In the genomic region with DNA sequence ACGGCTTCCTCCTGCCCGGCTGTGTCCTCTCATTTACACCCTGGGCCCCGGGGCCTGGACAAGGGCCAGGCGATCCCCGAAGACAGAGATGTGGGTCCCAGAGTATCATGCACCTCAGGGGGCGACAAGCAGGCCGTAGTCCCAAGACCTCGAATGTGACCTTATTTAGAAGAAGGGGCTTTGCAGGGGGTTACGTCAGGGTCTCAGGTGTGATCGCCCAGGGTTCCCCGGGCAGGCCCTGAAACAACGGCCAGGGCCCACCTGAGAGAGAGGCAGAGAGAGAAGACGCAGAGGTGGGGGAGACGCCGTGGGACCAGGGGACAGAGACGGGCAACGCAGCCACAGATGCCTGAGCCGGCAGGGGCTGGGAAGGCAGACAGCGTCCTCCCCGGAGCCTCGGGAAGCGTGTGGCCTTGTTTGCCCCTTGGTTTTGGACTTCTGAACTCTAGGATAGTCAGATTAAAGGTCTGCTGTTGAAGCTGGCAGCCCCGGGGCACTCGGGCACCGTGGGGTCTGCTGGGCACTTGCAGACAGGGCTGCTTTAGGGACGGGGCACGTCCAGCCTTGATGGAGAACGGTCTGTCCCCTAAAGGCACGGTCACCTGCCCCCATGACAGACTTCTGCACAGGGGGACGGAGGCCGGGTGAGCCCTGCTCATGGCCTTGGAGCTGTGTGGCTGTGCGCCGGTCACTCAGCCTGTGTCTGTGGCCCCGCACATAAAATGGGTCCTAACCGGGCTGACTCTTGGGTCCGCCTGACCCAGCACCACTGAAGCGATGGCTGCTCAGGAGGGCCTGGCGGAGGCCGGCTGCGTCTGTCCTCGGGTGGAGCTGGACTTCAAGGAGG, we compare ENCODE assay signal across 2 cellular contexts.
TF ChIP-seq lines count a peak whose summit lies in the region.

No MANE protein-coding gene starts in this region.

TF ChIP-seq in WTC11, 78 proteins besides CTCF, POLR2A, EP300 and RAD21:
- TF ChIP-seq SOX15 (CRISPR knock-in tag; IDR thresholded peaks at IDR 0.05), result no peak

TF ChIP-seq in HepG2, 621 proteins besides CTCF, POLR2A, EP300 and RAD21:
- TF ChIP-seq MEF2D (CRISPR knock-in tag; IDR thresholded peaks at IDR 0.05) (no peak), ZNF879 (CRISPR knock-in tag; IDR thresholded peaks at IDR 0.05) (no peak), ZNF713 (CRISPR knock-in tag; IDR thresholded peaks at IDR 0.05) (no peak), HIVEP1 (CRISPR knock-in tag; IDR thresholded peaks at IDR 0.05) (no peak), ZNF510 (CRISPR knock-in tag; IDR thresholded peaks at IDR 0.05; ENCODE audit: low read depth) (no peak)
- TF ChIP-seq, protein P1, sequence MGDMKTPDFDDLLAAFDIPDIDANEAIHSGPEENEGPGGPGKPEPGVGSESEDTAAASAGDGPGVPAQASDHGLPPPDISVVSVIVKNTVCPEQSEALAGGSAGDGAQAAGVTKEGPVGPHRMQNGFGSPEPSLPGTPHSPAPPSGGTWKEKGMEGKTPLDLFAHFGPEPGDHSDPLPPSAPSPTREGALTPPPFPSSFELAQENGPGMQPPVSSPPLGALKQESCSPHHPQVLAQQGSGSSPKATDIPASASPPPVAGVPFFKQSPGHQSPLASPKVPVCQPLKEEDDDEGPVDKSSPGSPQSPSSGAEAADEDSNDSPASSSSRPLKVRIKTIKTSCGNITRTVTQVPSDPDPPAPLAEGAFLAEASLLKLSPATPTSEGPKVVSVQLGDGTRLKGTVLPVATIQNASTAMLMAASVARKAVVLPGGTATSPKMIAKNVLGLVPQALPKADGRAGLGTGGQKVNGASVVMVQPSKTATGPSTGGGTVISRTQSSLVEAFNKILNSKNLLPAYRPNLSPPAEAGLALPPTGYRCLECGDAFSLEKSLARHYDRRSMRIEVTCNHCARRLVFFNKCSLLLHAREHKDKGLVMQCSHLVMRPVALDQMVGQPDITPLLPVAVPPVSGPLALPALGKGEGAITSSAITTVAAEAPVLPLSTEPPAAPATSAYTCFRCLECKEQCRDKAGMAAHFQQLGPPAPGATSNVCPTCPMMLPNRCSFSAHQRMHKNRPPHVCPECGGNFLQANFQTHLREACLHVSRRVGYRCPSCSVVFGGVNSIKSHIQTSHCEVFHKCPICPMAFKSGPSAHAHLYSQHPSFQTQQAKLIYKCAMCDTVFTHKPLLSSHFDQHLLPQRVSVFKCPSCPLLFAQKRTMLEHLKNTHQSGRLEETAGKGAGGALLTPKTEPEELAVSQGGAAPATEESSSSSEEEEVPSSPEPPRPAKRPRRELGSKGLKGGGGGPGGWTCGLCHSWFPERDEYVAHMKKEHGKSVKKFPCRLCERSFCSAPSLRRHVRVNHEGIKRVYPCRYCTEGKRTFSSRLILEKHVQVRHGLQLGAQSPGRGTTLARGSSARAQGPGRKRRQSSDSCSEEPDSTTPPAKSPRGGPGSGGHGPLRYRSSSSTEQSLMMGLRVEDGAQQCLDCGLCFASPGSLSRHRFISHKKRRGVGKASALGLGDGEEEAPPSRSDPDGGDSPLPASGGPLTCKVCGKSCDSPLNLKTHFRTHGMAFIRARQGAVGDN (CRISPR knock-in tag; IDR thresholded peaks at IDR 0.05), result 0 out of 2 replicates have a peak, but pooled peaks have one; percentile 15
